ENCODE assay signal across 17 cellular contexts in genomic region chr3:15009156-15009555, GRCh38. TPM values are rescaled to one million over a fixed set of nuclear protein-coding genes. Genes with fewer than 3 reads are reported as not detected.
A peak's percentile ranks its signal among the peaks of the same experiment; 100 is the strongest.
DNase-seq lines count a peak whose midpoint lies in the region; ATAC-seq and TF ChIP-seq lines count a peak whose summit lies in the region.
"Had no signal": no experiment of that assay in that cellular context is flagged by ENCODE, and none has a peak within 500 bp of the region (broad histone marks: within the 10 kb centered on the region; RNA-seq: fewer than 3 reads in every experiment).

No MANE protein-coding gene starts in this region.

- peaks cover 14% of the 10 kb centered on the region for H3K36me3 ChIP-seq in IMR-90 (ENCODE audit: control insufficient read depth, insufficient read depth, low read length)
- peaks cover 24 to 36% of the 10 kb centered on the region in 2 experiments for H3K36me3 ChIP-seq in mesenchymal stem cell (ENCODE audit: control insufficient read depth in 1 of 2, insufficient read depth in 2 of 2, low read depth in 1 of 2, low read length in 2 of 2)

- H3K56ac ChIP-seq in IMR-90 (ENCODE audit: extremely low read depth, insufficient read depth, low read length), result no peak overlapping the region

- H3K4me2 ChIP-seq in IMR-90 (ENCODE audit: low read depth, low read length) (no peak overlapping the region), mesenchymal stem cell (ENCODE audit: low read length, poor library complexity, severe bottlenecking) (no peak overlapping the region)

- H3K27ac Mint-ChIP-seq in endothelial cell (ENCODE audit: unreplicated experiment), result no peak overlapping the region
- H3K27ac Mint-ChIP-seq: HFFc6 had no signal

- no peak overlapping the region for H2BK12ac ChIP-seq in mesenchymal stem cell (ENCODE audit: low read length in 2 of 2)

- WGBS in IMR-90 (ENCODE audit: extremely low coverage in 2 of 2, insufficient read length in 1 of 2), 2 experiments, result 100% methylated on average over 3 of the region's 5 CpGs; no CpG with 5 or more reads in 1 of the 2 experiments
- WGBS in mesenchymal stem cell, result 96% methylated on average over 5 of the region's 5 CpGs

- H3K27me3 ChIP-seq in IMR-90 (ENCODE audit: control insufficient read depth, insufficient read depth, low read length) (no peaks in the 10 kb centered on the region), mesenchymal stem cell (ENCODE audit: control insufficient read depth in 1 of 2, insufficient read depth in 1 of 2, low read length in 2 of 2) (no peaks in the 10 kb centered on the region)
- H3K27me3 ChIP-seq: BE2C had no signal

- H3K9me3 ChIP-seq in IMR-90 (ENCODE audit: control insufficient read depth, insufficient read depth, low read length) (no peaks in the 10 kb centered on the region), mesenchymal stem cell (ENCODE audit: control insufficient read depth, low read length) (no peaks in the 10 kb centered on the region)
- H3K9me3 ChIP-seq: BE2C, HAP-1 had no signal

- H4K20me1 ChIP-seq in IMR-90 (ENCODE audit: insufficient read depth, low read length), result peaks cover 3% of the 10 kb centered on the region; the same call in 1 of the 2 replicates

- no peaks in the 10 kb centered on the region for H3K27me3 Mint-ChIP-seq in endothelial cell (ENCODE audit: unreplicated experiment)
- H3K27me3 Mint-ChIP-seq: CD4-positive, alpha-beta memory T cell had no signal

- no TSS peak for BruUV-seq in IMR-90 (replicated peaks; lab: Mats Ljungman, UMichigan)

- peaks cover 10 to 50% of the 10 kb centered on the region in 2 experiments; a peak in 3 of 4 replicates for H3K79me1 ChIP-seq in IMR-90 (ENCODE audit: low read depth in 1 of 2, low read length in 2 of 2)
- H3K79me1 ChIP-seq in mesenchymal stem cell (replicated peaks; ENCODE audit: low read length, poor library complexity, severe bottlenecking), result peaks cover 44% of the 10 kb centered on the region

- in situ Hi-C loops in ACHN (cut with HindIII; ENCODE audit: low pct_ligation_motif_present, low pct_unique_long_range_greater_than_20kb, low sequenced_read_pairs), result no loop called here
- in situ Hi-C loops in IMR-90 (cut with MboI; ENCODE audit: low sequenced_read_pairs), result no loop called here

- no peaks in the 10 kb centered on the region for H3K9me3 Mint-ChIP-seq in endothelial cell (ENCODE audit: unreplicated experiment)
- H3K9me3 Mint-ChIP-seq: CD4-positive, alpha-beta memory T cell; HFFc6 had no signal

- H3K4ac ChIP-seq in IMR-90 (ENCODE audit: low read depth, low read length) (no peak overlapping the region), mesenchymal stem cell (ENCODE audit: low read depth in 1 of 2, low read length in 2 of 2) (no peak overlapping the region)

- H3K27ac ChIP-seq in IMR-90 (ENCODE audit: insufficient read depth, low read length) (no peak overlapping the region), mesenchymal stem cell (ENCODE audit: low read length, poor library complexity, severe bottlenecking) (no peak overlapping the region)
- H3K27ac ChIP-seq: C4-2B, HL-60 had no signal

- H3K9ac ChIP-seq in IMR-90 (ENCODE audit: low read depth, low read length), result no peak overlapping the region
- no peak overlapping the region for H3K9ac ChIP-seq in mesenchymal stem cell (ENCODE audit: low read length)

- ATAC-seq in IMR-90 (ENCODE audit: low read depth), result no peak
- no peak for ATAC-seq in GM18873 (IDR thresholded peaks at IDR 0.05; ENCODE audit: low FRiP score, unreplicated experiment)
- no peak for ATAC-seq in HG03095 (IDR thresholded peaks at IDR 0.05; ENCODE audit: unreplicated experiment)

- no peak overlapping the region for H3K23ac ChIP-seq in IMR-90 (ENCODE audit: low read depth, low read length)
- H3K23ac ChIP-seq in mesenchymal stem cell (ENCODE audit: low read length in 2 of 2), result no peak overlapping the region

- TF ChIP-seq POLR2A in IMR-90 (IDR thresholded peaks at IDR 0.05; ENCODE audit: low read depth, low read length), result no peak

- H2BK5ac ChIP-seq in IMR-90 (ENCODE audit: low read depth, low read length, poor library complexity, severe bottlenecking), result no peak overlapping the region
- no peak overlapping the region for H2BK5ac ChIP-seq in mesenchymal stem cell (ENCODE audit: low read depth, low read length, poor library complexity, severe bottlenecking)

- H3K18ac ChIP-seq in IMR-90 (ENCODE audit: low read depth, low read length) (no peak overlapping the region), mesenchymal stem cell (ENCODE audit: low read depth in 1 of 2, low read length in 2 of 2) (no peak overlapping the region)

- H3K9me1 ChIP-seq in IMR-90 (ENCODE audit: insufficient read depth, low read length), result peaks cover 3% of the 10 kb centered on the region; the same call in 1 of the 2 replicates

- H4K91ac ChIP-seq in IMR-90 (ENCODE audit: insufficient read depth, low read depth, low read length) (no peak overlapping the region), mesenchymal stem cell (ENCODE audit: low read length) (no peak overlapping the region)

- H3K4me3 ChIP-seq in IMR-90 (ENCODE audit: insufficient read depth, low read depth, low read length) (no peak overlapping the region), fibroblast of mammary gland (ENCODE audit: control insufficient read depth, low read depth, low read length) (no peak overlapping the region), mesenchymal stem cell (ENCODE audit: insufficient read depth in 1 of 2, low read depth in 1 of 2, low read length in 2 of 2) (no peak overlapping the region)
- H3K4me3 ChIP-seq: HAP-1 had no signal

- H2BK20ac ChIP-seq in IMR-90 (ENCODE audit: low read depth, low read length), result no peak overlapping the region

- no peak overlapping the region for H2BK120ac ChIP-seq in IMR-90 (ENCODE audit: low read depth, low read length)
- H2BK120ac ChIP-seq in mesenchymal stem cell (ENCODE audit: low read depth, low read length), result no peak overlapping the region

- dilution Hi-C loops in IMR-90 (cut with HindIII; ENCODE audit: low sequenced_read_pairs, unreplicated experiment), result no loop called here

- CTCF ChIA-PET in IMR-90 (lab: Yijun Ruan, JAX), result no interaction called here

- H3K36me3 Mint-ChIP-seq in endothelial cell (ENCODE audit: low read depth, unreplicated experiment), result peaks cover 25% of the 10 kb centered on the region

- no peak overlapping the region for H4K8ac ChIP-seq in IMR-90 (ENCODE audit: low read depth in 2 of 2, low read length in 2 of 2)
- H4K8ac ChIP-seq in mesenchymal stem cell (ENCODE audit: low read length), result no peak overlapping the region

- H3K14ac ChIP-seq in IMR-90 (replicated peaks; ENCODE audit: low read depth, low read length) (no peak overlapping the region), mesenchymal stem cell (ENCODE audit: low read length in 2 of 2) (no peak overlapping the region)

- H3K4me3 Mint-ChIP-seq in endothelial cell (ENCODE audit: unreplicated experiment), result no peak overlapping the region
- H3K4me3 Mint-ChIP-seq: CD4-positive, alpha-beta memory T cell; HFFc6 had no signal

- TF ChIP-seq CTCF in IMR-90 (conservative IDR thresholded peaks at IDR 0.05; ENCODE audit: low read depth, low read length) (no peak), fibroblast of mammary gland (conservative IDR thresholded peaks at IDR 0.05; ENCODE audit: control insufficient read depth, insufficient read depth, low read depth, low read length) (no peak), endothelial cell (IDR thresholded peaks at IDR 0.05; ENCODE audit: unreplicated experiment) (no peak)

- H2BK15ac ChIP-seq in IMR-90 (ENCODE audit: low read depth, low read length) (no peak overlapping the region), mesenchymal stem cell (ENCODE audit: low read depth, poor library complexity, severe bottlenecking) (no peak overlapping the region)

- H2AFZ ChIP-seq in IMR-90 (replicated peaks; ENCODE audit: low read length, poor library complexity) (no peak overlapping the region), mesenchymal stem cell (ENCODE audit: low read depth, low read length) (no peak overlapping the region)

- DNase-seq in ACHN (peak; percentile 19), IMR-90 (peak; percentile 13), fibroblast of mammary gland (ENCODE audit: low read depth) (peak; percentile 41), mesenchymal stem cell (peak; percentile 26), endothelial cell (ENCODE audit: low spot score) (no peak)
- DNase-seq: 8988T; BE2C; CD4-positive, alpha-beta memory T cell; DMS153; GF-D8; HFFc6; KBM-7 had no signal

- TF ChIP-seq RAD21 in IMR-90 (IDR thresholded peaks at IDR 0.05; ENCODE audit: low read length), result no peak

- POLR2A ChIA-PET in IMR-90 (lab: Charles Lee; ENCODE audit: unreplicated experiment), result no interaction called here

- H2AK5ac ChIP-seq in IMR-90 (ENCODE audit: low read depth, low read length) (no peak overlapping the region), mesenchymal stem cell (ENCODE audit: low read length, severe bottlenecking) (no peak overlapping the region)

- H3K4me1 ChIP-seq in IMR-90 (ENCODE audit: control insufficient read depth, insufficient read depth, low read length) (no peaks in the 10 kb centered on the region; the same call in 1 of the 2 replicates), mesenchymal stem cell (ENCODE audit: control insufficient read depth, insufficient read depth, low read depth, low read length) (peaks cover 3% of the 10 kb centered on the region)
- H3K4me1 ChIP-seq: BE2C, HAP-1 had no signal

- no peak overlapping the region for H4K5ac ChIP-seq in IMR-90 (ENCODE audit: low read depth, low read length)

- intact Hi-C loops in IMR-90 (cut with micrococcal nuclease), result no loop called here

- H3K4me1 Mint-ChIP-seq in endothelial cell (ENCODE audit: unreplicated experiment), result peaks cover 2% of the 10 kb centered on the region

- no peak overlapping the region for H2AK9ac ChIP-seq in IMR-90 (replicated peaks; ENCODE audit: low read depth, low read length, poor library complexity)

TF ChIP-seq in IMR-90, 13 proteins besides CTCF, POLR2A, EP300 and RAD21 (continues in another document):
- TF ChIP-seq MAZ (IDR thresholded peaks at IDR 0.05; ENCODE audit: borderline replicate concordance, low read depth, low read length) (no peak), USF2 (IDR thresholded peaks at IDR 0.05; ENCODE audit: low read depth, low read length) (no peak), FOS (IDR thresholded peaks at IDR 0.05; ENCODE audit: low read depth, low read length) (no peak), BHLHE40 (IDR thresholded peaks at IDR 0.05; ENCODE audit: low read depth, low read length) (no peak), RFX5 (IDR thresholded peaks at IDR 0.05; ENCODE audit: low read depth, low read length) (no peak)

RNA-seq across cellular contexts. Expression of gene MRPS25, which starts 56.0 kb away (rescaled TPM):
- total RNA-seq in IMR-90 (2012; rRNA removed), result 9.0 and 9.7 TPM in 2 replicates
- 20.3 and 20.8 TPM in 2 replicates for polyA plus RNA-seq in IMR-90 (2012; rRNA removed)
- 9.8 and 26.9 TPM in 2 replicates for polyA plus RNA-seq in IMR-90 (2012; cell fraction: cytosol; rRNA removed)
- 90.6 and 220 TPM in 2 replicates for polyA plus RNA-seq in IMR-90 (2012; cell fraction: nucleus; rRNA removed; ENCODE audit: low replicate concordance)
- polyA plus RNA-seq in mesenchymal stem cell (2013, experiment 1 of 2), result 18.8 TPM
- polyA plus RNA-seq in mesenchymal stem cell (2013, experiment 2 of 2), result 19.4 TPM
- total RNA-seq in endothelial cell (ENCODE audit: unreplicated experiment), result 36.4 TPM
